In genomic region chr5:36206913-36207312, GRCh38 we compare ENCODE assay signal across 25 cellular contexts.
"Had no signal": no experiment of that assay in that cellular context is flagged by ENCODE, and none has a peak within 500 bp of the region (broad histone marks: within the 10 kb centered on the region; RNA-seq: fewer than 3 reads in every experiment).

No MANE protein-coding gene starts in this region.

- H3K4me3 ChIP-seq: K562, SJCRH30, SK-N-MC had no signal

- H3K27me3 ChIP-seq: SJCRH30 had no signal

- H3K4me1 ChIP-seq: SJCRH30 had no signal

- ATAC-seq: activated CD4-positive, alpha-beta T cell treated with anti-CD3 and anti-CD28 coated beads for 36 hours; activated CD4-positive, CD25-positive, alpha-beta regulatory T cell treated with anti-CD3 and anti-CD28 coated beads, Interleukin-2, amount 50 U/mL, for 24 hours; activated CD8-positive, alpha-beta T cell treated with anti-CD3 and anti-CD28 coated beads, Interleukin-2, amount 10 ng/mL, durations not matched to agents 7 days and 5 days; K562; Panc1 had no signal

- H3K9me3 ChIP-seq: SJCRH30 had no signal

- H3K27ac ChIP-seq: SJCRH30, SK-N-MC had no signal

- DNase-seq: activated CD4-positive, alpha-beta T cell treated with anti-CD3 and anti-CD28 coated beads for 36 hours; activated CD4-positive, alpha-beta T cell treated with anti-CD3 and anti-CD28 coated beads, Interleukin-2, amount 10 ng/mL, durations not matched to agents 7 days and 5 days; activated CD4-positive, alpha-beta T cell treated with anti-CD3 and anti-CD28 coated beads, Interleukin-2, amount 50 U/mL, for 48 hours; activated CD8-positive, alpha-beta T cell treated with anti-CD3 and anti-CD28 coated beads, Interleukin-2, amount 10 ng/mL, durations not matched to agents 7 days and 5 days; activated gamma-delta T cell; activated naive CD4-positive, alpha-beta T cell treated with Interleukin-2 at 50 U/mL for 16 hours; activated naive CD8-positive, alpha-beta T cell treated with anti-CD3 and anti-CD28 coated beads, Interleukin-2, amount 10 ng/mL, durations not matched to agents 7 days and 5 days; activated T-cell treated with anti-CD3 and anti-CD28 coated beads, Interleukin-2, amount 50 U/mL, for 24 hours; NCI-H1105; NCI-H1417 treated with DMSO at 0.1 percent for 48 hours; NCI-H187 treated with DMSO at 0.1 percent for 48 hours; NCI-H2081; NCI-H2171 treated with DMSO at 0.1 percent for 48 hours; NCI-H2227 treated with DMSO at 0.1 percent for 48 hours; NCI-H446 treated with DMSO at 0.1 percent for 48 hours; NCI-H524; NCI-H69; NCI-H82; SHP77; SJCRH30; T1000 had no signal
